18 cellular contexts compared by ENCODE assay signal in the genomic region with DNA sequence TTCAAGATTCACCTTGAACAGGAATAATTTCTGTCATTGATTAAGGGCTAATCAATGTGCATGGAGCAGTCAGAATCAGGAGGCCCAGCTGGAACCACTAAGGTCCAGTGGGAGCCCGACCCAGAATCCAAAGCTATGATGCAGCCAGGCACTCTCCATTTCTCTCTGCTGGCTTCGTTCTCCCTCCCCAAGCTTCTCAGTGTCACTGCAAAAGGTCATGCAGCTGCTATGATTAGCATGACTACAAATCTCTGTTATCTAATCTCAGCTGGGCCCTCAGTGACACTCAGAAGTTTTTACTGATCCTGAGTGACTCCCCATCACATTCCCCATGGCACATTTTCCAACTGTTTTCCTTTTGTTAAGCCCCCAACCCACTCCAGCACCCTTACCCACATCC. TPM values are rescaled to one million over a fixed set of nuclear protein-coding genes. Genes with fewer than 3 reads are reported as not detected.
A peak's percentile ranks its signal among the peaks of the same experiment; 100 is the strongest.
DNase-seq lines count a peak whose midpoint lies in the region; ATAC-seq and TF ChIP-seq lines count a peak whose summit lies in the region.
"Had no signal": no experiment of that assay in that cellular context is flagged by ENCODE, and none has a peak within 500 bp of the region (broad histone marks: within the 10 kb centered on the region; RNA-seq: fewer than 3 reads in every experiment).

No MANE protein-coding gene starts in this region.

- DNase-seq in Right ventricle myocardium superior: no peak
- no peak for DNase-seq in right atrium auricular region (ENCODE audit: low spot score)
- DNase-seq in left cardiac atrium: no peak
- DNase-seq in osteoblast (ENCODE audit: insufficient read length, low spot score, missing footprints): peak; percentile 59
- DNase-seq in foreskin keratinocyte: no peak
- DNase-seq in SK-N-SH: no peak
- DNase-seq in NCI-H1092 (lab: John Stamatoyannopoulos, UW): no peak
- DNase-seq: 8988T; BE2C; CD4-positive, CD25-positive, alpha-beta regulatory T cell; COR-L47; GM23248; NCI-H1105 treated with DMSO at 0.1 percent for 48 hours; NCI-H1694 treated with DMSO at 0.1 percent for 48 hours; Peyer's patch; SHP77 had no signal

- intact Hi-C loops in Right ventricle myocardium superior (cut with DNase I) (no loop called here), left cardiac atrium (cut with DNase I) (no loop called here)

- no peak overlapping the region for H3K4me2 ChIP-seq in osteoblast (ENCODE audit: insufficient read depth, low read length)
- H3K4me2 ChIP-seq in SK-N-SH: no peak overlapping the region

- H3K27ac ChIP-seq in right atrium auricular region (peak overlapping the region in 1 of 2 donors; percentile 6), osteoblast (ENCODE audit: low read depth, low read length) (no peak overlapping the region), foreskin keratinocyte (no peak overlapping the region), SK-N-SH (ENCODE audit: low read depth in 2 of 2, low read length in 1 of 2) (no peak overlapping the region)
- H3K27ac ChIP-seq: GM23248, Peyer's patch had no signal

- H3F3A ChIP-seq in SK-N-SH (replicated peaks; ENCODE audit: insufficient read depth): peaks cover 26% of the 10 kb centered on the region

- CTCF ChIA-PET in SK-N-SH (lab: Yijun Ruan, JAX): interaction anchor here (1.1 kb wide), 1 partner anchor 8 kb away, joined by 3 read pairs; no protein-coding TSS in a partner anchor

- no peaks in the 10 kb centered on the region for H3K9me2 ChIP-seq in SK-N-SH

- TF ChIP-seq RAD21 in SK-N-SH (IDR thresholded peaks at IDR 0.05; ENCODE audit: low read length): no peak

- H3K4me1 ChIP-seq in right atrium auricular region: peaks cover 0 to 16% of the 10 kb centered on the region in 2 donors
- peaks cover 7% of the 10 kb centered on the region for H3K4me1 ChIP-seq in osteoblast (ENCODE audit: insufficient read depth, low read length)
- H3K4me1 ChIP-seq in foreskin keratinocyte: no peaks in the 10 kb centered on the region
- peaks cover 0 to 3% of the 10 kb centered on the region in 2 experiments; a peak in 1 of 4 replicates for H3K4me1 ChIP-seq in SK-N-SH (ENCODE audit: control insufficient read depth in 1 of 2, insufficient read depth in 2 of 2, low read depth in 1 of 2, low read length in 1 of 2)
- H3K4me1 ChIP-seq: BE2C, HAP-1, Peyer's patch had no signal

- WGBS in SK-N-SH (ENCODE audit: low lambda C conversion rate): 37% methylated on average over 2 of the region's 2 CpGs

- H3K9ac ChIP-seq in SK-N-SH: no peak overlapping the region
- H3K9ac ChIP-seq: GM23248 had no signal

- TF ChIP-seq CTCF in right atrium auricular region (IDR thresholded peaks at IDR 0.05) (no peak), osteoblast (IDR thresholded peaks at IDR 0.05; ENCODE audit: extremely low read depth, low read depth, low read length) (no peak), foreskin keratinocyte (conservative IDR thresholded peaks at IDR 0.05) (no peak), SK-N-SH (IDR thresholded peaks at IDR 0.05) (no peak)

- no peaks in the 10 kb centered on the region for H3K9me3 ChIP-seq in right atrium auricular region
- no peaks in the 10 kb centered on the region for H3K9me3 ChIP-seq in osteoblast (ENCODE audit: low read depth, low read length)
- no peaks in the 10 kb centered on the region for H3K9me3 ChIP-seq in SK-N-SH
- H3K9me3 ChIP-seq: BE2C, HAP-1, Peyer's patch had no signal

- POLR2A ChIA-PET in SK-N-SH (lab: Yijun Ruan, JAX): no interaction called here

- no peaks in the 10 kb centered on the region for H3K27me3 ChIP-seq in right atrium auricular region
- H3K27me3 ChIP-seq in osteoblast (ENCODE audit: insufficient read depth, low read length): no peaks in the 10 kb centered on the region
- H3K27me3 ChIP-seq in foreskin keratinocyte: no peaks in the 10 kb centered on the region
- no peaks in the 10 kb centered on the region for H3K27me3 ChIP-seq in SK-N-SH (ENCODE audit: insufficient read depth)
- H3K27me3 ChIP-seq: BE2C, Peyer's patch had no signal

- H2AFZ ChIP-seq in osteoblast (ENCODE audit: low read length) (peak overlapping the region; percentile 64), SK-N-SH (ENCODE audit: low read depth) (no peak overlapping the region)
- H2AFZ ChIP-seq: GM23248 had no signal

- no peak for TF ChIP-seq EP300 in SK-N-SH (IDR thresholded peaks at IDR 0.05; ENCODE audit: borderline replicate concordance in 1 of 2, low read depth in 1 of 2, low read length in 1 of 2)

- no peak overlapping the region for H3K4me3 ChIP-seq in right atrium auricular region
- no peak overlapping the region for H3K4me3 ChIP-seq in osteoblast (ENCODE audit: insufficient read depth, low read length)
- H3K4me3 ChIP-seq in SK-N-SH (ENCODE audit: low read depth in 2 of 2, low read length in 1 of 2): no peak overlapping the region
- H3K4me3 ChIP-seq: GM23248, HAP-1, Peyer's patch had no signal

- H3K79me2 ChIP-seq in osteoblast (ENCODE audit: insufficient read depth, low read length): no peaks in the 10 kb centered on the region
- no peaks in the 10 kb centered on the region for H3K79me2 ChIP-seq in SK-N-SH (ENCODE audit: insufficient read depth)

- H3K36me3 ChIP-seq in right atrium auricular region (no peaks in the 10 kb centered on the region), osteoblast (ENCODE audit: insufficient read depth, low read length) (no peaks in the 10 kb centered on the region), SK-N-SH (replicated peaks in 1 of 2; ENCODE audit: control insufficient read depth in 1 of 2, insufficient read depth in 2 of 2, low read length in 1 of 2) (no peaks in the 10 kb centered on the region)
- H3K36me3 ChIP-seq: BE2C, HAP-1, Peyer's patch had no signal

- H4K20me1 ChIP-seq in osteoblast (ENCODE audit: insufficient read depth, low read length) (no peaks in the 10 kb centered on the region), SK-N-SH (ENCODE audit: insufficient read depth) (no peaks in the 10 kb centered on the region)

- ATAC-seq in Right ventricle myocardium superior (ENCODE audit: poor library complexity) (peak; percentile 45), left cardiac atrium (peak; percentile 56 to 59), foreskin keratinocyte (no peak), GM21619 (IDR thresholded peaks at IDR 0.05; ENCODE audit: unreplicated experiment) (no peak)

TF ChIP-seq in SK-N-SH, 30 proteins besides CTCF, POLR2A, EP300 and RAD21:
- TF ChIP-seq SMC3 (IDR thresholded peaks at IDR 0.05; ENCODE audit: low read depth, low read length) (no peak), ELF1 (IDR thresholded peaks at IDR 0.05) (no peak), FOXM1 (IDR thresholded peaks at IDR 0.05; ENCODE audit: low read depth) (no peak), CHD2 (IDR thresholded peaks at IDR 0.05; ENCODE audit: low read length, partially characterized antibody) (no peak), NFIC (IDR thresholded peaks at IDR 0.05; ENCODE audit: borderline replicate concordance) (no peak), POLR2AphosphoS5 (IDR thresholded peaks at IDR 0.05; ENCODE audit: low read depth, low read length) (no peak), JUND (IDR thresholded peaks at IDR 0.05) (no peak), TCF12 (IDR thresholded peaks at IDR 0.05) (no peak), MEF2A (IDR thresholded peaks at IDR 0.05; ENCODE audit: borderline replicate concordance, low read depth) (no peak), NRF1 (IDR thresholded peaks at IDR 0.05; ENCODE audit: low read depth, low read length) (no peak), RXRA (IDR thresholded peaks at IDR 0.05; ENCODE audit: borderline replicate concordance, low read depth) (no peak), MXI1 (IDR thresholded peaks at IDR 0.05; ENCODE audit: low read depth, low read length) (no peak)
- TF ChIP-seq, protein P1, sequence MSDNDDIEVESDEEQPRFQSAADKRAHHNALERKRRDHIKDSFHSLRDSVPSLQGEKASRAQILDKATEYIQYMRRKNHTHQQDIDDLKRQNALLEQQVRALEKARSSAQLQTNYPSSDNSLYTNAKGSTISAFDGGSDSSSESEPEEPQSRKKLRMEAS (IDR thresholded peaks at IDR 0.05; ENCODE audit: low read depth): no peak
- TF ChIP-seq, protein P2, sequence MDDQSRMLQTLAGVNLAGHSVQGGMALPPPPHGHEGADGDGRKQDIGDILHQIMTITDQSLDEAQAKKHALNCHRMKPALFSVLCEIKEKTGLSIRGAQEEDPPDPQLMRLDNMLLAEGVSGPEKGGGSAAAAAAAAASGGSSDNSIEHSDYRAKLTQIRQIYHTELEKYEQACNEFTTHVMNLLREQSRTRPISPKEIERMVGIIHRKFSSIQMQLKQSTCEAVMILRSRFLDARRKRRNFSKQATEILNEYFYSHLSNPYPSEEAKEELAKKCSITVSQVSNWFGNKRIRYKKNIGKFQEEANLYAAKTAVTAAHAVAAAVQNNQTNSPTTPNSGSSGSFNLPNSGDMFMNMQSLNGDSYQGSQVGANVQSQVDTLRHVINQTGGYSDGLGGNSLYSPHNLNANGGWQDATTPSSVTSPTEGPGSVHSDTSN (IDR thresholded peaks at IDR 0.05): no peak

RNA-seq across cellular contexts. Expression of a gene that starts 31.1 kb away (rescaled TPM):
- 4.1 TPM for total RNA-seq in Right ventricle myocardium superior
- total RNA-seq in right atrium auricular region: 10 to 100 TPM; 22.1 to 41.4 TPM
- 10 to 100 TPM; 12.9 to 63.4 TPM for total RNA-seq in left cardiac atrium
- 826 and 895 TPM in 2 replicates for total RNA-seq in osteoblast
- total RNA-seq in foreskin keratinocyte: 104 and 117 TPM in 2 replicates
- 72.7 and 77.6 TPM in 2 replicates for polyA plus RNA-seq in foreskin keratinocyte
- polyA plus RNA-seq in SK-N-SH (2012; rRNA removed): 326 and 429 TPM in 2 replicates
- polyA plus RNA-seq in SK-N-SH (2012; cell fraction: cytosol; rRNA removed): 346 and 361 TPM in 2 replicates
- polyA plus RNA-seq in SK-N-SH (2012; cell fraction: nucleus; rRNA removed): 89.2 and 204 TPM in 2 replicates
- total RNA-seq: CD4-positive, CD25-positive, alpha-beta regulatory T cell had no signal

Comparison
In these comparisons a context has a peak if more than half of its experiments do, and no peak if none do; other contexts are left out.
1. ATAC-seq: peak in Right ventricle myocardium superior (single experiment) and left cardiac atrium (2 of 2); none in foreskin keratinocyte (single experiment) and GM21619 (single experiment).